Comparison of ENCODE assay signal across 22 cellular contexts in the genomic region with DNA sequence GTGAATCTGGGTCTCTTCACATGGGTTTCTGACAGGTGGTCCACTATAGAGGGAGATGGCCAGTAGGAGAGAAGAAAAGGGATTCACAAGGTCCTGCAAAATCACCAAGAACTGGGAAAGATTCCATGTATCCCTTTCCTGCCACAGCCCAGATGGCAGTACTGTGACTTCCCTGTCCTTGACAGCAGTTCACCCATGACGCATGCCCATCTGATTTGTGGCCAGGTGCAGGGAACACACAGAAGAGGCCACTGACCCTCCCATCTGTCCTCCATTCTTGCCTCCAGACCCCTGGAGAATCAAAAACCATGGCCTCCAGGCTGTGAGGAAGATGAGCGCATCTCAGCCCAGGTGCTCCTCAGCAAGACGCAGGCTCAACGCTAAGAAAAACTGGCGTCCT.
"Had no signal": no experiment of that assay in that cellular context is flagged by ENCODE, and none has a peak within 500 bp of the region (broad histone marks: within the 10 kb centered on the region; RNA-seq: fewer than 3 reads in every experiment).

No MANE protein-coding gene starts in this region.

- H3K36me3 ChIP-seq: SJSA1 had no signal

- H3K27ac Mint-ChIP-seq: IgD-negative memory B cell had no signal

- H3K27me3 ChIP-seq: SJSA1 had no signal

- H3K4me3 Mint-ChIP-seq: IgD-negative memory B cell had no signal

- H3K9ac ChIP-seq: KMS-11 had no signal

- H3K4me3 ChIP-seq: K562, SJSA1, SK-N-MC had no signal

- DNase-seq: Kasumi-1, MM.1S, NCI-H1092 treated with DMSO at 0.1 percent for 48 hours, NCI-H1436, NCI-H187, NCI-H2029, NCI-H2081 treated with DMSO at 0.1 percent for 48 hours, NCI-H2171, NCI-H226, NCI-H446, NCI-H510A, NCI-H524 treated with DMSO at 0.1 percent for 48 hours, NCI-H69, NCI-H774, Right ventricle myocardium superior, RPMI8226, SIG-M5 had no signal

- H3K9me3 ChIP-seq: SJSA1 had no signal

- H3K4me1 ChIP-seq: SJSA1 had no signal

- H3K27ac ChIP-seq: KMS-11, SJSA1, SK-N-MC had no signal

- H3K36me3 Mint-ChIP-seq: IgD-negative memory B cell had no signal
